In the genomic region with DNA sequence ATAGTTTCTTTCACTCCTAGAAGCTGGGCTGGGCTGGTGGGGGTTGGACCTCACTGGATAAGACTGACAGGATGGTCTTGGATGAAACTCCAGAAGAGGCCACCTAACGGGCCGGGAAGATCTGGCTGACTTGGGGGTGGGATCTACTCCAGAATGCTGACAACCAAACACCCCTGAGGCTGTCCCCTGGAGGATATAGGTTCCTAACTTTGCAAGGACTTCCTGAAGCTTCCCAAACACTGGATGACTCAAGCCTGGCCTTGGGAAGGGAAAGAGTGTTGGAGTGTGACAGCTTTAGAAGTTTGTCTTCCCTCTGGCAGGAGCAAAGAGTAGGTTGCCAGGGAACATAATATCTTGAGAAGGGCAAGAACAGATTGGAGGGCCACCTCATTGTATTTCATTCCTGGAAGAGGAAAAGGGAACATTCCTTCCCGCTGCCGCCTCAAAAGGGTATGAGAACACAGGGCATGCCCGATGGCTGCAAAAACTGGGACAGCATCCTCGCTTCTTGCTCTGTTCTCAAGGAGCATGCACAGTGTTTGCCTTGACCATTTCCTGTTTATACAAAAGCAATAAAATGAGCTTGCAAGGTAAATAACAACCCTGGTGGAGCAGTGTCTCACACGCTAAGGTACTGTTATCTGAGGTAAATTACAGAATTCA, we compare ENCODE assay signal across 9 cellular contexts. TPM values are rescaled to one million over a fixed set of nuclear protein-coding genes. Genes with fewer than 3 reads are reported as not detected.
DNase-seq lines count a peak whose midpoint lies in the region; ATAC-seq and TF ChIP-seq lines count a peak whose summit lies in the region.
"Had no signal": no experiment of that assay in that cellular context is flagged by ENCODE, and none has a peak within 500 bp of the region (broad histone marks: within the 10 kb centered on the region; RNA-seq: fewer than 3 reads in every experiment).

No MANE protein-coding gene starts in this region.

- H3K27ac ChIP-seq in fibroblast of lung (ENCODE audit: insufficient read depth, low read length): no peak overlapping the region

- no peaks in the 10 kb centered on the region for H3K9me3 Mint-ChIP-seq in nephron
- no peaks in the 10 kb centered on the region for H3K9me3 Mint-ChIP-seq in CD14-positive monocyte

- H3K27me3 ChIP-seq in fibroblast of lung (ENCODE audit: control insufficient read depth, insufficient read depth, low read length): no peaks in the 10 kb centered on the region

- H3K36me3 ChIP-seq in fibroblast of lung (ENCODE audit: control insufficient read depth, insufficient read depth, low read length): no peaks in the 10 kb centered on the region

- H3K4me1 ChIP-seq in fibroblast of lung (ENCODE audit: control insufficient read depth, extremely low read depth, insufficient read depth, low read length): peaks cover 3% of the 10 kb centered on the region

- H3K9me3 ChIP-seq in fibroblast of lung (ENCODE audit: control insufficient read depth, insufficient read depth, low read depth, low read length): no peaks in the 10 kb centered on the region

- peak; percentile 85 for DNase-seq in DMS53 (lab: John Stamatoyannopoulos, UW)
- DNase-seq in fibroblast of lung (ENCODE audit: low read depth in 2 of 2): peak; percentile 15 to 51
- DNase-seq in CD14-positive monocyte (ENCODE audit: low spot score): no peak
- DNase-seq: stimulated activated naive CD4-positive, alpha-beta T cell had no signal

- no peak overlapping the region for H3K9ac ChIP-seq in fibroblast of lung (ENCODE audit: insufficient read depth, low read length)

- TF ChIP-seq CTCF in fibroblast of lung (conservative IDR thresholded peaks at IDR 0.05 in 1 of 2, IDR thresholded peaks at IDR 0.05 in 1 of 2; ENCODE audit: low read depth in 1 of 2, low read length in 2 of 2) (no peak), nephron (IDR thresholded peaks at IDR 0.05; ENCODE audit: unreplicated experiment in 3 of 3) (no peak), CD14-positive monocyte (IDR thresholded peaks at IDR 0.05) (no peak)

- H3K36me3 Mint-ChIP-seq in nephron (ENCODE audit: low read depth) (no peaks in the 10 kb centered on the region), CD14-positive monocyte (no peaks in the 10 kb centered on the region)

- H3K27me3 Mint-ChIP-seq in nephron (ENCODE audit: low read depth) (no peaks in the 10 kb centered on the region), CD14-positive monocyte (ENCODE audit: low read depth in 3 of 3) (peaks cover 0 to 3% (median 1%) of the 10 kb centered on the region in 3 donors)

- no peak overlapping the region for H3K4me3 ChIP-seq in fibroblast of lung (replicated peaks in 1 of 4; ENCODE audit: control extremely low read depth in 1 of 4, insufficient read depth in 1 of 4, low read depth in 3 of 4, low read length in 4 of 4)

- H3K4me1 Mint-ChIP-seq in nephron (peaks cover 11% of the 10 kb centered on the region), CD14-positive monocyte (no peaks in the 10 kb centered on the region)

- H3K4me3 Mint-ChIP-seq in nephron (no peak overlapping the region), CD14-positive monocyte (no peak overlapping the region)

- peak overlapping the region; percentile 71 for H2AFZ ChIP-seq in fibroblast of lung (ENCODE audit: low read length)

- H3K4me2 ChIP-seq in fibroblast of lung (ENCODE audit: extremely low read depth, insufficient read depth, low read length): peak overlapping the region; percentile 51

- no peaks in the 10 kb centered on the region for H4K20me1 ChIP-seq in fibroblast of lung (ENCODE audit: control insufficient read depth, extremely low read depth, insufficient read depth, low read length)

- ATAC-seq in SK-N-SH treated with all-trans-retinoic acid at 6 μM for 48 hours (peak; percentile 46), GM19035 (IDR thresholded peaks at IDR 0.05; ENCODE audit: unreplicated experiment) (no peak), HG02884 (IDR thresholded peaks at IDR 0.05; ENCODE audit: unreplicated experiment) (no peak), HG02623 (IDR thresholded peaks at IDR 0.05; ENCODE audit: unreplicated experiment) (no peak)

- no peaks in the 10 kb centered on the region for H3K79me2 ChIP-seq in fibroblast of lung (ENCODE audit: control insufficient read depth, insufficient read depth, low read length)

- intact Hi-C loops in CD14-positive monocyte (cut with micrococcal nuclease): no loop called here

- H3K27ac Mint-ChIP-seq in nephron: peak overlapping the region; percentile 72 to 95 (median 93)
- H3K27ac Mint-ChIP-seq in CD14-positive monocyte: no peak overlapping the region

TF ChIP-seq in SK-N-SH treated with all-trans-retinoic acid at 6 μM for 48 hours, 23 proteins besides CTCF, POLR2A, EP300 and RAD21:
- TF ChIP-seq ISL1 (CRISPR knock-in tag; IDR thresholded peaks at IDR 0.05) (no peak), PATZ1 (CRISPR knock-in tag; IDR thresholded peaks at IDR 0.05; ENCODE audit: borderline replicate concordance) (no peak), ZFP30 (CRISPR knock-in tag; IDR thresholded peaks at IDR 0.05) (no peak), OSR1 (CRISPR knock-in tag; IDR thresholded peaks at IDR 0.05) (no peak), GLIS3 (CRISPR knock-in tag; IDR thresholded peaks at IDR 0.05) (no peak), ZNF70 (CRISPR knock-in tag; IDR thresholded peaks at IDR 0.05) (no peak), ZC3H10 (CRISPR knock-in tag; IDR thresholded peaks at IDR 0.05) (no peak)

RNA-seq across cellular contexts. Expression of gene CYB5B, which starts 6.8 kb away (rescaled TPM):
- total RNA-seq in fibroblast of lung: 37.2 and 87.4 TPM in 2 replicates
- polyA plus RNA-seq in fibroblast of lung (220 and 248 TPM in 2 replicates), CD14-positive monocyte (10 to 100 TPM; 84.9 to 90.4 TPM)
- 123 and 144 TPM in 2 replicates for polyA plus RNA-seq in fibroblast of lung (2012)
- 115 and 178 TPM in 2 replicates for polyA minus RNA-seq in fibroblast of lung (ENCODE audit: low replicate concordance)

RNA-seq across cellular contexts. Expression of gene TERF2, which starts 31.9 kb away (rescaled TPM):
- total RNA-seq in fibroblast of lung: 9.8 and 16.3 TPM in 2 replicates
- polyA plus RNA-seq in fibroblast of lung: 18.8 and 22.9 TPM in 2 replicates
- polyA plus RNA-seq in fibroblast of lung (2012): 16.4 and 21.0 TPM in 2 replicates
- polyA minus RNA-seq in fibroblast of lung (ENCODE audit: low replicate concordance): 27.2 and 27.3 TPM in 2 replicates
- polyA plus RNA-seq in CD14-positive monocyte: 10 to 100 TPM in 1 of 2 donors, 1 to 10 TPM in 1; 8.8 to 11.2 TPM

Comparison
In these comparisons a context has a peak if more than half of its experiments do, and no peak if none do; other contexts are left out.
1. H3K27ac Mint-ChIP-seq: peak in nephron (3 of 3); none in CD14-positive monocyte (0 of 7).